24 cellular contexts compared by ENCODE assay signal in the genomic region with DNA sequence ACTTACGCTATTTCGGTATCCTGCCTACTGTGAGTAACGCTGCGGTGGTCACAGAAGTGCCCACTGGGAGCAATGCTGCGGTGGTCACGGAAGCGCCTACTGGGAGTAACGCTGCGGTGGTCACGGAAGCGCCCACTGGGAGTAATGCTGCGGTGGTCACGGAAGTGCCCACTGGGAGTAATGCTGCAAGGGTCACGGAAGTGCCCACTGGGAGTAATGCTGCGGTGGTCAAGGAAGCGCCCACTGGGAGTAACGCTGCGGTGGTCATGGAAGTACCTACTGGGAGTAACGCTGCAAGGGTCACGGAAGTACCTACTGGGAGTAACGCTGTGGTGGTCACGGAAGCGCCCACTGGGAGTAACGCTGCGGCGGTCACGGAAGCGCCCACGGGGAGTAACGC. TPM values are rescaled to one million over a fixed set of nuclear protein-coding genes. Genes with fewer than 3 reads are reported as not detected.
"Had no signal": no experiment of that assay in that cellular context is flagged by ENCODE, and none has a peak within 500 bp of the region (broad histone marks: within the 10 kb centered on the region; RNA-seq: fewer than 3 reads in every experiment).

No MANE protein-coding gene starts in this region.

- DNase-seq: colonic mucosa; effector CD8-positive, alpha-beta T cell; esophagus squamous epithelium; foreskin melanocyte; head of caudate nucleus; kidney; left colon; left ventricle myocardium superior; mesenchymal stem cell; naive B cell; psoas muscle; retina; right lobe of liver; stimulated activated CD4-positive, alpha-beta T cell treated with anti-CD3 and anti-CD28 coated beads, Interleukin-4, amount 100 ng/mL, for 1 hour; stimulated activated CD8-positive, alpha-beta memory T cell treated with anti-CD3 and anti-CD28 coated beads, Interleukin-4, amount 100 ng/mL, for 48 hours; stimulated activated naive CD8-positive, alpha-beta T cell treated with anti-CD3 and anti-CD28 coated beads, Interleukin-15, Interleukin-2, amounts not matched to agents 100 U/mL and 50 U/mL, for 24 hours; tibial artery; upper lobe of left lung had no signal

- H3K4me3 ChIP-seq: colonic mucosa, esophagus squamous epithelium, hepatocyte, lung, psoas muscle, right lobe of liver, tibial artery, upper lobe of left lung, vagina had no signal

- ATAC-seq: left colon; left ventricle myocardium superior; psoas muscle; right lobe of liver; stimulated activated effector memory CD8-positive, alpha-beta T cell treated with anti-CD3 and anti-CD28 coated beads, Interleukin-12 subunit alpha, Interleukin-12 subunit beta, amount 100 ng/mL, for 72 hours; stimulated activated naive CD8-positive, alpha-beta T cell treated with anti-CD3 and anti-CD28 coated beads, Interleukin-15, Interleukin-2, amounts not matched to agents 100 U/mL and 50 U/mL, for 24 hours had no signal

RNA-seq across cellular contexts. Expression of gene SOX1, which starts 52.1 kb away (rescaled TPM):
- total RNA-seq: colonic mucosa, dermis microvascular lymphatic vessel endothelial cell, hepatocyte, kidney, left ventricle myocardium superior, osteoblast, psoas muscle, right lobe of liver, upper lobe of left lung, vagina had no signal
